9 cellular contexts compared by ENCODE assay signal in genomic region chr17:55053855-55054254, GRCh38.
DNase-seq lines count a peak whose midpoint lies in the region; ATAC-seq, FAIRE-seq and TF ChIP-seq lines count a peak whose summit lies in the region.
"Had no signal": no experiment of that assay in that cellular context is flagged by ENCODE, and none has a peak within 500 bp of the region (broad histone marks: within the 10 kb centered on the region; RNA-seq: fewer than 3 reads in every experiment).

No MANE protein-coding gene starts in this region.

- no TSS peak for BruUV-seq in endothelial cell of umbilical vein (replicated peaks; lab: Mats Ljungman, UMichigan)

- no peak overlapping the region for H3K9ac ChIP-seq in endothelial cell of umbilical vein (replicated peaks; ENCODE audit: extremely low read depth, insufficient read depth, low read length)

- ATAC-seq in HG02870 (IDR thresholded peaks at IDR 0.05; ENCODE audit: unreplicated experiment), result no peak

- H3K4me3 ChIP-seq in endothelial cell of umbilical vein (replicated peaks in 1 of 3; ENCODE audit: insufficient read depth in 1 of 3, low read depth in 1 of 3, low read length in 3 of 3), result no peak overlapping the region

- no peaks in the 10 kb centered on the region for H3K4me1 Mint-ChIP-seq in activated CD4-positive, alpha-beta memory T cell treated with anti-CD3 and anti-CD28 coated beads, Interleukin-2, amount 10 ng/mL, durations not matched to agents 7 days and 5 days

- intact Hi-C loops in endothelial cell of umbilical vein (cut with micrococcal nuclease), result loop anchor here (1.0 to 2.0 kb wide), 3 partner anchors 184 to 295 kb away; no protein-coding TSS in a partner anchor

- no peak for FAIRE-seq in endothelial cell of umbilical vein (lab: Jason Lieb, UNC)

- no peak overlapping the region for H3K4me3 Mint-ChIP-seq in activated CD4-positive, alpha-beta memory T cell treated with anti-CD3 and anti-CD28 coated beads, Interleukin-2, amount 10 ng/mL, durations not matched to agents 7 days and 5 days

- H3K27ac Mint-ChIP-seq in activated CD4-positive, alpha-beta memory T cell treated with anti-CD3 and anti-CD28 coated beads, Interleukin-2, amount 10 ng/mL, durations not matched to agents 7 days and 5 days, result no peak overlapping the region

- DNase-seq in DMS53 (lab: John Stamatoyannopoulos, UW), result peak; percentile 30
- no peak for DNase-seq in DMS53 treated with DMSO at 0.1 percent for 48 hours (lab: John Stamatoyannopoulos, UW; ENCODE audit: unreplicated experiment)
- DNase-seq in OCI-M1 (lab: John Stamatoyannopoulos, UW), result peak; percentile 30
- peak; percentile 23 for DNase-seq in endothelial cell of umbilical vein (ENCODE audit: low read depth, low spot score)
- peak; percentile 8 for DNase-seq in retina
- no peak for DNase-seq in GM19240 (ENCODE audit: insufficient read length, low spot score)
- no peak for DNase-seq in activated CD4-positive, alpha-beta memory T cell treated with anti-CD3 and anti-CD28 coated beads, Interleukin-2, amount 10 ng/mL, durations not matched to agents 7 days and 5 days
- DNase-seq: NCI-H2227 treated with DMSO at 0.1 percent for 48 hours had no signal

- H3K79me2 ChIP-seq in endothelial cell of umbilical vein (ENCODE audit: control insufficient read depth, insufficient read depth, low read length), result no peaks in the 10 kb centered on the region

- no peaks in the 10 kb centered on the region for H3K36me3 ChIP-seq in endothelial cell of umbilical vein (ENCODE audit: control insufficient read depth in 2 of 2, extremely low read depth in 1 of 2, insufficient read depth in 2 of 2, low read length in 2 of 2)

- CTCF ChIA-PET in endothelial cell of umbilical vein (lab: Charles Lee), result interaction anchor here (0.7 to 2.5 kb wide), 5 partner anchors 142 to 294 kb away, joined by 3 to 14 read pairs (median 4); no protein-coding TSS in a partner anchor
- CTCF ChIA-PET in activated CD4-positive, alpha-beta memory T cell treated with anti-CD3 and anti-CD28 coated beads, Interleukin-2, amount 10 ng/mL, durations not matched to agents 7 days and 5 days (lab: Charles Lee), result interaction anchor here (1.0 kb wide), 1 partner anchor 294 kb away, joined by 3 read pairs; no protein-coding TSS in a partner anchor

- TF ChIP-seq CTCF in endothelial cell of umbilical vein (IDR thresholded peaks at IDR 0.05; ENCODE audit: extremely low read depth in 1 of 2, insufficient read depth in 1 of 2, low read depth in 1 of 2, low read length in 2 of 2), result peak in 1 of 2 donors; percentile 13

- H2AFZ ChIP-seq in endothelial cell of umbilical vein (ENCODE audit: low read depth, low read length), result no peak overlapping the region

- H3K4me1 ChIP-seq in endothelial cell of umbilical vein (ENCODE audit: control insufficient read depth, extremely low read depth, insufficient read depth, low read length), result no peaks in the 10 kb centered on the region

- H3K27ac ChIP-seq in endothelial cell of umbilical vein (ENCODE audit: insufficient read depth, low read depth, low read length), result no peak overlapping the region

- no peaks in the 10 kb centered on the region for H3K27me3 ChIP-seq in endothelial cell of umbilical vein (ENCODE audit: control insufficient read depth in 2 of 2, insufficient read depth in 2 of 2, low read length in 2 of 2)

- H3K36me3 Mint-ChIP-seq in activated CD4-positive, alpha-beta memory T cell treated with anti-CD3 and anti-CD28 coated beads, Interleukin-2, amount 10 ng/mL, durations not matched to agents 7 days and 5 days (ENCODE audit: low read depth), result no peaks in the 10 kb centered on the region

- H4K20me1 ChIP-seq in endothelial cell of umbilical vein (replicated peaks; ENCODE audit: control insufficient read depth, extremely low read depth, insufficient read depth, low read length), result no peaks in the 10 kb centered on the region

- H3K9me3 ChIP-seq in endothelial cell of umbilical vein (replicated peaks; ENCODE audit: control insufficient read depth, insufficient read depth, low read length), result no peaks in the 10 kb centered on the region

- no peaks in the 10 kb centered on the region for H3K27me3 Mint-ChIP-seq in activated CD4-positive, alpha-beta memory T cell treated with anti-CD3 and anti-CD28 coated beads, Interleukin-2, amount 10 ng/mL, durations not matched to agents 7 days and 5 days

- H3K4me2 ChIP-seq in endothelial cell of umbilical vein (ENCODE audit: insufficient read depth, low read length), result no peak overlapping the region

- H3K9me3 Mint-ChIP-seq in activated CD4-positive, alpha-beta memory T cell treated with anti-CD3 and anti-CD28 coated beads, Interleukin-2, amount 10 ng/mL, durations not matched to agents 7 days and 5 days, result no peaks in the 10 kb centered on the region

- no peaks in the 10 kb centered on the region for H3K9me1 ChIP-seq in endothelial cell of umbilical vein (replicated peaks; ENCODE audit: control insufficient read depth, extremely low read depth, insufficient read depth, low read length)

- POLR2A ChIA-PET in endothelial cell of umbilical vein (lab: Charles Lee), result no interaction called here
- POLR2A ChIA-PET in activated CD4-positive, alpha-beta memory T cell treated with anti-CD3 and anti-CD28 coated beads, Interleukin-2, amount 10 ng/mL, durations not matched to agents 7 days and 5 days (lab: Charles Lee), result interaction anchor here (1.4 kb wide), 1 partner anchor 10 kb away, joined by 3 read pairs; no protein-coding TSS in a partner anchor

- TF ChIP-seq POLR2A in endothelial cell of umbilical vein (IDR thresholded peaks at IDR 0.05; ENCODE audit: low read depth, low read length), result no peak

- dilution Hi-C loops in endothelial cell of umbilical vein (cut with MboI; ENCODE audit: extremely low pct_ligation_motif_present, low sequenced_read_pairs), result no loop called here

TF ChIP-seq in endothelial cell of umbilical vein, 7 proteins besides CTCF, POLR2A, EP300 and RAD21:
- TF ChIP-seq, protein P1, sequence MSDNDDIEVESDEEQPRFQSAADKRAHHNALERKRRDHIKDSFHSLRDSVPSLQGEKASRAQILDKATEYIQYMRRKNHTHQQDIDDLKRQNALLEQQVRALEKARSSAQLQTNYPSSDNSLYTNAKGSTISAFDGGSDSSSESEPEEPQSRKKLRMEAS (IDR thresholded peaks at IDR 0.05; ENCODE audit: insufficient read depth, insufficient read length), result no peak
- TF ChIP-seq GATA2 (IDR thresholded peaks at IDR 0.05; ENCODE audit: insufficient read depth, insufficient read length, low read depth, low read length), result no peak
- no peak for TF ChIP-seq JUN (IDR thresholded peaks at IDR 0.05; ENCODE audit: borderline replicate concordance, insufficient read depth, insufficient read length, low read depth)
- no peak for TF ChIP-seq EZH2 (IDR thresholded peaks at IDR 0.05; ENCODE audit: borderline replicate concordance, low read depth, low read length, severe bottlenecking)
- no peak for TF ChIP-seq MYC (IDR thresholded peaks at IDR 0.05; ENCODE audit: low read depth, low read length)
- no peak for TF ChIP-seq POLR2AphosphoS5 (IDR thresholded peaks at IDR 0.05; ENCODE audit: insufficient read depth, low read depth, low read length)
- TF ChIP-seq FOS (IDR thresholded peaks at IDR 0.05; ENCODE audit: borderline replicate concordance, insufficient read depth, low read length), result no peak

Comparison
In these comparisons a context has a peak if more than half of its experiments do, and no peak if none do; other contexts are left out.
1. DNase-seq: peak in DMS53 (single experiment), OCI-M1 (single experiment), endothelial cell of umbilical vein (single experiment) and retina (single experiment); none in DMS53 treated with DMSO at 0.1 percent for 48 hours (single experiment), GM19240 (single experiment) and activated CD4-positive, alpha-beta memory T cell treated with anti-CD3 and anti-CD28 coated beads, Interleukin-2, amount 10 ng/mL, durations not matched to agents 7 days and 5 days (single experiment).